In genomic region chr1:3707939-3708328, GRCh38 we compare ENCODE assay signal across 1 cellular context.
TF ChIP-seq lines count a peak whose summit lies in the region.

No MANE protein-coding gene starts in this region.

TF ChIP-seq in H1, 55 proteins besides CTCF, POLR2A, EP300 and RAD21:
- no peak for TF ChIP-seq POU5F1 (IDR thresholded peaks at IDR 0.05; ENCODE audit: low read depth, low read length)
- no peak for TF ChIP-seq SP2 (IDR thresholded peaks at IDR 0.05; ENCODE audit: low read length)
- no peak for TF ChIP-seq YY1 (IDR thresholded peaks at IDR 0.05; ENCODE audit: low read depth, low read length)
- TF ChIP-seq USF2 (IDR thresholded peaks at IDR 0.05; ENCODE audit: low read length), result no peak
- TF ChIP-seq ASH2L (IDR thresholded peaks at IDR 0.05; ENCODE audit: low read length), result no peak
- TF ChIP-seq SIN3A (conservative IDR thresholded peaks at IDR 0.05 in 1 of 2, IDR thresholded peaks at IDR 0.05 in 1 of 2; ENCODE audit: low read depth in 1 of 2, low read length in 2 of 2), result no peak
- no peak for TF ChIP-seq CTBP2 (IDR thresholded peaks at IDR 0.05; ENCODE audit: borderline replicate concordance, insufficient read depth, insufficient read length, low read length)
- TF ChIP-seq ATF3 (IDR thresholded peaks at IDR 0.05; ENCODE audit: insufficient read depth, low read depth, low read length), result no peak
- no peak for TF ChIP-seq NRF1 (IDR thresholded peaks at IDR 0.05; ENCODE audit: low read depth, low read length)
- TF ChIP-seq BACH1 (IDR thresholded peaks at IDR 0.05; ENCODE audit: low read length), result no peak
- TF ChIP-seq CHD1 (IDR thresholded peaks at IDR 0.05; ENCODE audit: low read depth, low read length), result no peak
- TF ChIP-seq EGR1 (IDR thresholded peaks at IDR 0.05; ENCODE audit: borderline replicate concordance, low read depth, low read length), result no peak
